Comparison of ENCODE assay signal across 20 cellular contexts in the genomic region with DNA sequence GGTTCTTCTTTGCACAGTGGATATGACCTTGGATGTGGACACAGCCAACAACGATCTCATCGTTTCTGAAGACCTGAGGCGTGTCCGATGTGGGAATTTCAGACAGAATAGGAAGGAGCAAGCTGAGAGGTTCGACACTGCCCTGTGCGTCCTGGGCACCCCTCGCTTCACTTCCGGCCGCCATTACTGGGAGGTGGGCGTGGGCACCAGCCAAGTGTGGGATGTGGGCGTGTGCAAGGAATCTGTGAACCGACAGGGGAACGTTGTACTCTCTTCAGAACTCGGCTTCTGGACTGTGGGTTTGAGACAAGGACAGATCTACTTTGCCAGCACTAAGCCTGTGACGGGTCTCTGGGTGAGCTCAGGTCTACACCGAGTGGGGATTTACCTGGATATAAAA. TPM values are rescaled to one million over a fixed set of nuclear protein-coding genes. Genes with fewer than 3 reads are reported as not detected.
DNase-seq lines count a peak whose midpoint lies in the region; ATAC-seq and TF ChIP-seq lines count a peak whose summit lies in the region.
"Had no signal": no experiment of that assay in that cellular context is flagged by ENCODE, and none has a peak within 500 bp of the region (broad histone marks: within the 10 kb centered on the region; RNA-seq: fewer than 3 reads in every experiment).

No MANE protein-coding gene starts in this region.

- H3K4me3 ChIP-seq in Karpas-422 (ENCODE audit: low read length), result peak overlapping the region; percentile 53
- no peak overlapping the region for H3K4me3 ChIP-seq in gastroesophageal sphincter
- H3K4me3 ChIP-seq: BLaER1, GM12878, HAP-1 had no signal

- DNase-seq in NCI-H748 (lab: John Stamatoyannopoulos, UW; ENCODE audit: unreplicated experiment) (peak; percentile 55), NCI-H748 treated with DMSO at 0.1 percent for 48 hours (lab: John Stamatoyannopoulos, UW) (no peak), Karpas-422 (peak; percentile 73), endothelial cell (ENCODE audit: low spot score) (no peak), medulla oblongata (ENCODE audit: extremely low spot score) (no peak)
- DNase-seq: CD4-positive, alpha-beta memory T cell; DMS79; GF-D8; IMR-90 had no signal

- no peaks in the 10 kb centered on the region for H3K9me2 ChIP-seq in Karpas-422 (replicated peaks; ENCODE audit: insufficient read depth, low read length)

- H3K4me3 Mint-ChIP-seq in endothelial cell (ENCODE audit: unreplicated experiment), result peak overlapping the region; percentile 23
- H3K4me3 Mint-ChIP-seq: CD14-positive monocyte; CD4-positive, alpha-beta memory T cell had no signal

- H3K9ac ChIP-seq in Karpas-422 (ENCODE audit: low read length), result peak overlapping the region; percentile 39
- H3K9ac ChIP-seq: BLaER1 had no signal

- ATAC-seq in HG03565 (IDR thresholded peaks at IDR 0.05; ENCODE audit: unreplicated experiment), result no peak
- no peak for ATAC-seq in gastroesophageal sphincter
- ATAC-seq: GM12878 had no signal

- WGBS in gastroesophageal sphincter (ENCODE audit: low coverage in 1 of 2), 2 donors, result 69 to 73% methylated on average over 3 to 12 of the region's 16 CpGs

- H3K27ac ChIP-seq in Karpas-422 (ENCODE audit: low read length) (no peak overlapping the region), gastroesophageal sphincter (no peak overlapping the region)
- H3K27ac ChIP-seq: 22Rv1, BLaER1, HL-60 had no signal

- TF ChIP-seq POLR2A in gastroesophageal sphincter (IDR thresholded peaks at IDR 0.05), result no peak

- H3K27me3 Mint-ChIP-seq in endothelial cell (ENCODE audit: unreplicated experiment), result peaks cover 5% of the 10 kb centered on the region

- H4K20me1 ChIP-seq in Karpas-422 (ENCODE audit: insufficient read depth, low read depth, low read length), result no peaks in the 10 kb centered on the region
- H4K20me1 ChIP-seq: BLaER1 had no signal

- H3K9me3 Mint-ChIP-seq in endothelial cell (ENCODE audit: unreplicated experiment), result peaks cover 40% of the 10 kb centered on the region

- no peaks in the 10 kb centered on the region for H3K36me3 Mint-ChIP-seq in endothelial cell (ENCODE audit: low read depth, unreplicated experiment)
- H3K36me3 Mint-ChIP-seq: CD14-positive monocyte; CD4-positive, alpha-beta memory T cell had no signal

- peak overlapping the region; percentile 95 for H2AFZ ChIP-seq in Karpas-422 (ENCODE audit: low read length)

- H3K4me1 Mint-ChIP-seq in endothelial cell (ENCODE audit: unreplicated experiment), result no peaks in the 10 kb centered on the region
- H3K4me1 Mint-ChIP-seq: CD14-positive monocyte; CD4-positive, alpha-beta memory T cell had no signal

- H3K9me3 ChIP-seq in Karpas-422 (ENCODE audit: low read length) (no peaks in the 10 kb centered on the region), gastroesophageal sphincter (no peaks in the 10 kb centered on the region)
- H3K9me3 ChIP-seq: BLaER1, HAP-1 had no signal

- TF ChIP-seq CTCF in endothelial cell (IDR thresholded peaks at IDR 0.05; ENCODE audit: unreplicated experiment) (no peak), gastroesophageal sphincter (IDR thresholded peaks at IDR 0.05) (no peak)

- peak overlapping the region; percentile 60 for H3K4me2 ChIP-seq in Karpas-422 (ENCODE audit: low read depth, low read length, poor library complexity, severe bottlenecking)
- H3K4me2 ChIP-seq: BLaER1 had no signal

- H3K27ac Mint-ChIP-seq in endothelial cell (ENCODE audit: unreplicated experiment), result no peak overlapping the region
- H3K27ac Mint-ChIP-seq: CD14-positive monocyte; CD4-positive, alpha-beta memory T cell had no signal

- H3K79me2 ChIP-seq in Karpas-422 (ENCODE audit: low read length), result no peaks in the 10 kb centered on the region

- H3K36me3 ChIP-seq in Karpas-422 (ENCODE audit: insufficient read depth, low read length) (no peaks in the 10 kb centered on the region), gastroesophageal sphincter (no peaks in the 10 kb centered on the region)
- H3K36me3 ChIP-seq: BLaER1, HAP-1 had no signal

- H3K27me3 ChIP-seq in Karpas-422 (ENCODE audit: low read length) (no peaks in the 10 kb centered on the region), gastroesophageal sphincter (peaks cover 51% of the 10 kb centered on the region)
- H3K27me3 ChIP-seq: BLaER1 had no signal

- TF ChIP-seq EP300 in gastroesophageal sphincter (IDR thresholded peaks at IDR 0.05), result no peak

- H3K4me1 ChIP-seq in Karpas-422 (ENCODE audit: low read length) (peaks cover 13% of the 10 kb centered on the region), gastroesophageal sphincter (no peaks in the 10 kb centered on the region)
- H3K4me1 ChIP-seq: BLaER1, HAP-1 had no signal

RNA-seq across cellular contexts. Expression of a gene that starts 9.4 kb away (rescaled TPM):
- not detected in 2 replicates for total RNA-seq in Karpas-422 (2014; rRNA removed; shearing (Covaris generic); ENCODE audit: low replicate concordance)
- total RNA-seq in endothelial cell (ENCODE audit: unreplicated experiment) (not detected), gastroesophageal sphincter (not detected)
- total RNA-seq: A673; CD4-positive, alpha-beta memory T cell; GM12878; H1; HT1080; IMR-90 had no signal

RNA-seq across cellular contexts. Expression of a gene that starts 19.4 kb away (rescaled TPM):
- 0.22 TPM in 1 of 2 replicates, not detected in the other for total RNA-seq in Karpas-422 (2014; rRNA removed; shearing (Covaris generic); ENCODE audit: low replicate concordance)
- not detected for total RNA-seq in endothelial cell (ENCODE audit: unreplicated experiment)
- total RNA-seq in gastroesophageal sphincter, result not detected
- total RNA-seq: A673; CD4-positive, alpha-beta memory T cell; GM12878; H1; IMR-90 had no signal

RNA-seq across cellular contexts. Expression of a gene that starts 40.1 kb away (rescaled TPM):
- total RNA-seq in Karpas-422 (2014; rRNA removed; shearing (Covaris generic); ENCODE audit: low replicate concordance), result not detected in 2 replicates
- total RNA-seq in endothelial cell (ENCODE audit: unreplicated experiment) (not detected), gastroesophageal sphincter (not detected)
- total RNA-seq: A673; CD4-positive, alpha-beta memory T cell; GM12878; H1; HT1080; IMR-90 had no signal

RNA-seq across cellular contexts. Expression of a gene that starts 53.5 kb away (rescaled TPM):
- total RNA-seq in Karpas-422 (2014; rRNA removed; shearing (Covaris generic); ENCODE audit: low replicate concordance), result 1.8 and 5.0 TPM in 2 replicates
- total RNA-seq in endothelial cell (ENCODE audit: unreplicated experiment) (not detected), gastroesophageal sphincter (not detected)
- total RNA-seq: CD4-positive, alpha-beta memory T cell; GM12878; H1; IMR-90 had no signal

RNA-seq across cellular contexts. Expression of a gene that starts 58.0 kb away (rescaled TPM):
- total RNA-seq in Karpas-422 (2014; rRNA removed; shearing (Covaris generic); ENCODE audit: low replicate concordance), result 28.2 and 30.2 TPM in 2 replicates
- total RNA-seq in endothelial cell (ENCODE audit: unreplicated experiment) (not detected), gastroesophageal sphincter (not detected)
- total RNA-seq: CD4-positive, alpha-beta memory T cell; GM12878; H1; HT1080; IMR-90 had no signal

Comparison
In these comparisons a context has a peak if more than half of its experiments do, and no peak if none do; other contexts are left out.
1. DNase-seq: peak in NCI-H748 (single experiment) and Karpas-422 (single experiment); none in NCI-H748 treated with DMSO at 0.1 percent for 48 hours (single experiment), endothelial cell (single experiment) and medulla oblongata (single experiment).